ENCODE assay signal across 14 cellular contexts in genomic region chr12:51118706-51119105, GRCh38. TPM values are rescaled to one million over a fixed set of nuclear protein-coding genes. Genes with fewer than 3 reads are reported as not detected.
DNase-seq lines count a peak whose midpoint lies in the region; ATAC-seq and TF ChIP-seq lines count a peak whose summit lies in the region.
"Had no signal": no experiment of that assay in that cellular context is flagged by ENCODE, and none has a peak within 500 bp of the region (broad histone marks: within the 10 kb centered on the region; RNA-seq: fewer than 3 reads in every experiment).

No MANE protein-coding gene starts in this region.

- peak; percentile 9 for DNase-seq in GM04504 (ENCODE audit: low read depth)
- DNase-seq in MG63, result peak; percentile 5
- peak; percentile 13 for DNase-seq in choroid plexus epithelial cell (ENCODE audit: low read depth)
- DNase-seq in psoas muscle, result no peak
- DNase-seq in G401 (ENCODE audit: low spot score), result no peak
- no peak for DNase-seq in effector CD8-positive, alpha-beta T cell (lab: John Stamatoyannopoulos, UW)
- no peak for DNase-seq in stimulated activated CD4-positive, alpha-beta T cell treated with anti-CD3 and anti-CD28 coated beads, Interleukin-2, amount 100 ng/mL, for 24 hours
- DNase-seq: head of caudate nucleus, left ventricle myocardium inferior, natural killer cell, right cardiac atrium had no signal

- peaks cover 11% of the 10 kb centered on the region for H3K36me3 ChIP-seq in MG63
- H3K36me3 ChIP-seq in psoas muscle (ENCODE audit: insufficient read depth in 1 of 2, low read depth in 1 of 2), result peaks cover 0 to 30% of the 10 kb centered on the region in 2 donors

- H3K27ac ChIP-seq in psoas muscle, result no peak overlapping the region
- H3K27ac ChIP-seq: cardiac muscle cell, left ventricle myocardium inferior, suprapubic skin had no signal

- H3K9me3 ChIP-seq in MG63 (no peaks in the 10 kb centered on the region), psoas muscle (no peaks in the 10 kb centered on the region)
- H3K9me3 ChIP-seq: left ventricle myocardium inferior, suprapubic skin had no signal

- H3K4me3 ChIP-seq in MG63 (no peak overlapping the region), choroid plexus epithelial cell (ENCODE audit: low read depth, low read length) (no peak overlapping the region), psoas muscle (no peak overlapping the region)
- H3K4me3 ChIP-seq: cardiac muscle cell, left ventricle myocardium inferior, suprapubic skin had no signal

- no peak for TF ChIP-seq CTCF in choroid plexus epithelial cell (conservative IDR thresholded peaks at IDR 0.05; ENCODE audit: low read depth, low read length)
- no peak for TF ChIP-seq CTCF in psoas muscle (IDR thresholded peaks at IDR 0.05)

- peaks cover 19% of the 10 kb centered on the region for H3K4me1 ChIP-seq in psoas muscle
- H3K4me1 ChIP-seq: suprapubic skin had no signal

- in situ Hi-C loops in G401 (cut with HindIII; ENCODE audit: low sequenced_read_pairs), result no loop called here

- 85 to 87% (median 86%) methylated on average over 3 of the region's 3 CpGs for WGBS in psoas muscle, 3 donors

- intact Hi-C loops in psoas muscle (cut with DNase I), result no loop called here

- ATAC-seq in psoas muscle (peak; percentile 48 to 93 (median 79)), GM19455 (IDR thresholded peaks at IDR 0.05; ENCODE audit: unreplicated experiment) (no peak)
- ATAC-seq: natural killer cell, right cardiac atrium had no signal

- no peaks in the 10 kb centered on the region for H3K27me3 ChIP-seq in MG63
- H3K27me3 ChIP-seq in psoas muscle (ENCODE audit: insufficient read depth in 3 of 3, low read length in 2 of 3), result no peaks in the 10 kb centered on the region
- H3K27me3 ChIP-seq: cardiac muscle cell, suprapubic skin had no signal

RNA-seq across cellular contexts. Expression of gene CSRNP2, which starts 35.3 kb away (rescaled TPM):
- 4.6 and 7.8 TPM in 2 replicates for total RNA-seq in MG63 (2014; rRNA removed; shearing (Covaris generic); ENCODE audit: low replicate concordance)
- total RNA-seq in psoas muscle, result 10 to 100 TPM; 17.8 to 26.6 (median 18.5) TPM
- polyA plus RNA-seq in psoas muscle, result 10 to 100 TPM in 2 of 3 donors, 1 to 10 TPM in 1; 9.2 to 50.5 (median 11.9) TPM
- total RNA-seq in G401 (2014; rRNA removed; shearing (Covaris generic)), result 9.8 and 19.8 TPM in 2 replicates

RNA-seq across cellular contexts. Expression of gene TFCP2, which starts 54.2 kb away (rescaled TPM):
- total RNA-seq in MG63 (2014; rRNA removed; shearing (Covaris generic); ENCODE audit: low replicate concordance), result 13.0 and 14.7 TPM in 2 replicates
- total RNA-seq in psoas muscle, result 10 to 100 TPM; 15.7 to 24.6 (median 21.2) TPM
- 10 to 100 TPM in 2 of 3 donors, 1 to 10 TPM in 1; 7.8 to 16.4 (median 15.1) TPM for polyA plus RNA-seq in psoas muscle
- total RNA-seq in G401 (2014; rRNA removed; shearing (Covaris generic)), result 30.9 and 46.8 TPM in 2 replicates

Comparison
In these comparisons a context has a peak if more than half of its experiments do, and no peak if none do; other contexts are left out.
1. DNase-seq: peak in GM04504 (single experiment), MG63 (single experiment) and choroid plexus epithelial cell (single experiment); none in psoas muscle (0 of 2), G401 (single experiment), effector CD8-positive, alpha-beta T cell (single experiment) and stimulated activated CD4-positive, alpha-beta T cell treated with anti-CD3 and anti-CD28 coated beads, Interleukin-2, amount 100 ng/mL, for 24 hours (0 of 2).